ENCODE assay signal across 29 cellular contexts in the genomic region with DNA sequence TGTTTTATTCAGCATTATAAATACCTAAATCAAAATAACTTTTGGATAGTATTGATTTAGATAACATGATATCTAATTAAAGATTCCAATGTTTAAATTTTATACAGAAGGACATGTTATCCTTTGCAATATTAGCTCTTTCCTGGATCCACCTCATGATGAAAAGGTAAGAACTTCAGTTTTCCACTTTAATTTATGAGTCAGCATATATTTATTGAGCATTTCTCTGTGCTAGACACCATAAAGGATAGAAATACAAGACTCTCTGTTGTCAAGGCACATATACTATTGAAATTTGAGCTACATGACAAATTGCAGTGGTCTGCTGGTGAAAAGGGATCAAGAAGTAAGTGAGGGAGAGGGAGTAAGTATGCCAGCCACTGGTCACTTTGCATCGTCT.
"Had no signal": no experiment of that assay in that cellular context is flagged by ENCODE, and none has a peak within 500 bp of the region (broad histone marks: within the 10 kb centered on the region; RNA-seq: fewer than 3 reads in every experiment).

No MANE protein-coding gene starts in this region.

- ATAC-seq: left colon; natural killer cell; sciatic nerve; stimulated activated naive B cell treated with anti-CD40 and anti-IgM and Interleukin-4, amounts not matched to agents 10 μg/mL and 1 μg/mL and 100 μg/mL, for 72 hours; stimulated activated naive CD8-positive, alpha-beta T cell treated with anti-CD3 and anti-CD28 coated beads, Interleukin-15, Interleukin-2, amounts not matched to agents 100 U/mL and 50 U/mL, for 24 hours had no signal

- H2AFZ ChIP-seq: neural progenitor cell had no signal

- H3K9me3 ChIP-seq: left ventricle myocardium inferior, neutrophil, right atrium auricular region, stomach, testis, thyroid gland, transverse colon, upper lobe of left lung, vagina had no signal

- H3K27me3 ChIP-seq: neural progenitor cell, neutrophil, right atrium auricular region, stomach, testis, thyroid gland, transverse colon, upper lobe of left lung, vagina had no signal

- H3K36me3 ChIP-seq: left ventricle myocardium inferior, neural progenitor cell, neutrophil, right atrium auricular region, stomach, thyroid gland, transverse colon, upper lobe of left lung, vagina had no signal

- H3K4me2 ChIP-seq: neural progenitor cell had no signal

- H3K9ac ChIP-seq: neural progenitor cell had no signal

- H3K4me3 ChIP-seq: left ventricle myocardium inferior, lung, neural progenitor cell, right atrium auricular region, skin epidermis, stomach, testis, thyroid gland, transverse colon, upper lobe of left lung, vagina had no signal

- H3K4me1 ChIP-seq: left ventricle myocardium inferior, neural progenitor cell, right atrium auricular region, stomach, testis, thyroid gland, transverse colon, upper lobe of left lung, vagina had no signal

- FAIRE-seq: islet of Langerhans, kidney had no signal

- DNase-seq: hypothalamus; immature natural killer cell; kidney; left colon; left ventricle myocardium inferior; mesendoderm; naive B cell; natural killer cell; nephron progenitor cell; occipital lobe; stimulated activated CD4-positive, alpha-beta T cell treated with anti-CD3 and anti-CD28 coated beads, Interleukin-12 subunit alpha, Interleukin-12 subunit beta, amount 100 ng/mL, for 4 hours; stimulated activated CD4-positive, alpha-beta T cell treated with anti-CD3 and anti-CD28 coated beads, Interleukin-15, amount 100 ng/mL, for 24 hours; stimulated activated CD4-positive, alpha-beta T cell treated with anti-CD3 and anti-CD28 coated beads, Interleukin-2, amount 100 ng/mL, for 24 hours; stimulated activated CD4-positive, alpha-beta T cell treated with anti-CD3 and anti-CD28 coated beads, Interleukin-4, amount 100 ng/mL, for 1 hour; stimulated activated naive B cell treated with anti-CD40 and anti-IgM and Interleukin-4, amounts not matched to agents 10 μg/mL and 1 μg/mL and 100 μg/mL, for 72 hours; stimulated activated naive CD8-positive, alpha-beta T cell treated with anti-CD3 and anti-CD28 coated beads, Interleukin-15, Interleukin-2, amounts not matched to agents 100 U/mL and 50 U/mL, for 24 hours; stomach; testis; thyroid gland; transverse colon; upper lobe of left lung had no signal

- H3K27ac ChIP-seq: left ventricle myocardium inferior, neural progenitor cell, neutrophil, right atrium auricular region, skin epidermis, stomach, testis, thyroid gland, transverse colon, upper lobe of left lung, vagina had no signal
